Comparison of ENCODE assay signal across 8 cellular contexts in genomic region chr3:108153451-108153981, GRCh38.
DNase-seq lines count a peak whose midpoint lies in the region; ATAC-seq, FAIRE-seq and TF ChIP-seq lines count a peak whose summit lies in the region.

No MANE protein-coding gene starts in this region.

- intact Hi-C loops in Right ventricle myocardium superior (cut with DNase I): no loop called here

- ATAC-seq in GM19467 (IDR thresholded peaks at IDR 0.05; ENCODE audit: unreplicated experiment) (peak; percentile 59), Right ventricle myocardium superior (ENCODE audit: poor library complexity) (no peak)

- peak; percentile 67 for TF ChIP-seq CTCF in epithelial cell of proximal tubule (conservative IDR thresholded peaks at IDR 0.05; ENCODE audit: low read depth, low read length)

- H3K4me3 ChIP-seq in epithelial cell of proximal tubule (ENCODE audit: low read depth, low read length) (no peak overlapping the region), small intestine (ENCODE audit: low read depth in 1 of 2, low read length in 2 of 2) (no peak overlapping the region)

- no peaks in the 10 kb centered on the region for H3K27me3 ChIP-seq in small intestine (ENCODE audit: control insufficient read depth in 2 of 2, insufficient read depth in 2 of 2, low read length in 2 of 2)

- FAIRE-seq in small intestine (lab: Jason Lieb, UNC): no peak

- DNase-seq in COR-L47 (lab: John Stamatoyannopoulos, UW) (peak; percentile 80), NCI-H1092 (lab: John Stamatoyannopoulos, UW) (peak; percentile 35), epithelial cell of proximal tubule (ENCODE audit: low read depth) (peak; percentile 55), small intestine (peak; percentile 45), middle frontal gyrus (ENCODE audit: extremely low spot score, low spot score) (no peak), Right ventricle myocardium superior (no peak)
- peak; percentile 44 to 61 for DNase-seq in activated CD4-positive, alpha-beta T cell treated with anti-CD3 and anti-CD28 coated beads for 4 hours

- WGBS in small intestine, 3 donors: 78 to 83% (median 81%) methylated on average over 7 of the region's 7 CpGs

- H3K27ac ChIP-seq in small intestine (ENCODE audit: low read depth in 1 of 2, low read length in 1 of 2): no peak overlapping the region

- no peaks in the 10 kb centered on the region for H3K9me3 ChIP-seq in small intestine (ENCODE audit: control insufficient read depth, low read depth)

- H3K36me3 ChIP-seq in small intestine (ENCODE audit: control insufficient read depth in 2 of 2, insufficient read depth in 2 of 2, low read length in 2 of 2): no peaks in the 10 kb centered on the region

- H3K4me1 ChIP-seq in small intestine (ENCODE audit: control insufficient read depth in 2 of 2, insufficient read depth in 1 of 2, low read depth in 1 of 2, low read length in 1 of 2): peaks cover 0 to 2% of the 10 kb centered on the region in 2 donors

Comparison
In these comparisons a context has a peak if more than half of its experiments do, and no peak if none do; other contexts are left out.
1. DNase-seq: peak in COR-L47 (single experiment), NCI-H1092 (single experiment), activated CD4-positive, alpha-beta T cell treated with anti-CD3 and anti-CD28 coated beads for 4 hours (2 of 2), epithelial cell of proximal tubule (single experiment) and small intestine (single experiment); none in middle frontal gyrus (single experiment) and Right ventricle myocardium superior (single experiment).